ENCODE assay signal across 14 cellular contexts in genomic region chr1:176752505-176752904, GRCh38.
DNase-seq lines count a peak whose midpoint lies in the region; ATAC-seq and TF ChIP-seq lines count a peak whose summit lies in the region.
"Had no signal": no experiment of that assay in that cellular context is flagged by ENCODE, and none has a peak within 500 bp of the region (broad histone marks: within the 10 kb centered on the region; RNA-seq: fewer than 3 reads in every experiment).

No MANE protein-coding gene starts in this region.

- H3K4me3 Mint-ChIP-seq in progenitor cell of endocrine pancreas (ENCODE audit: low read depth), result no peak overlapping the region
- H3K4me3 Mint-ChIP-seq: CD4-positive, alpha-beta memory T cell; HFFc6 had no signal

- no peaks in the 10 kb centered on the region for H3K36me3 Mint-ChIP-seq in progenitor cell of endocrine pancreas (ENCODE audit: insufficient read depth)
- H3K36me3 Mint-ChIP-seq: CD4-positive, alpha-beta memory T cell had no signal

- in situ Hi-C loops in Caki2 (cut with HindIII; ENCODE audit: low pct_unique_long_range_greater_than_20kb, low sequenced_read_pairs) (no loop called here), Panc1 (cut with HindIII; ENCODE audit: low pct_unique_long_range_greater_than_20kb, low sequenced_read_pairs) (no loop called here)

- no peak; the same call in 1 of the 2 replicates for ATAC-seq in Panc1
- ATAC-seq: A549 had no signal

- H3K27me3 ChIP-seq in Panc1 (ENCODE audit: control insufficient read depth, insufficient read depth, low read length), result no peaks in the 10 kb centered on the region
- H3K27me3 ChIP-seq: BE2C had no signal

- no peak overlapping the region for H3K27ac Mint-ChIP-seq in progenitor cell of endocrine pancreas
- H3K27ac Mint-ChIP-seq: CD4-positive, alpha-beta memory T cell; HFFc6 had no signal

- no peaks in the 10 kb centered on the region for H3K9me3 ChIP-seq in Panc1 (ENCODE audit: control insufficient read depth, insufficient read depth, low read depth, low read length)
- H3K9me3 ChIP-seq: A549, BE2C had no signal

- peaks cover 4% of the 10 kb centered on the region for H3K9me3 Mint-ChIP-seq in progenitor cell of endocrine pancreas (ENCODE audit: low read depth)

- no peak overlapping the region for H3K4me3 ChIP-seq in Panc1 (ENCODE audit: low read depth in 2 of 2, low read length in 2 of 2)
- H3K4me3 ChIP-seq: A549 had no signal

- H3K4me1 Mint-ChIP-seq in progenitor cell of endocrine pancreas (ENCODE audit: low read depth), result no peaks in the 10 kb centered on the region
- H3K4me1 Mint-ChIP-seq: CD4-positive, alpha-beta memory T cell had no signal

- intact Hi-C loops in Panc1 (cut with micrococcal nuclease; ENCODE audit: unreplicated experiment), result no loop called here

- BruUV-seq in Panc1 (replicated peaks; lab: Mats Ljungman, UMichigan), result no TSS peak

- no peaks in the 10 kb centered on the region for H3K36me3 ChIP-seq in Panc1 (ENCODE audit: control insufficient read depth, insufficient read depth, low read length)
- H3K36me3 ChIP-seq: BE2C had no signal

- no peak for TF ChIP-seq CTCF in Panc1 (IDR thresholded peaks at IDR 0.05)
- TF ChIP-seq CTCF in progenitor cell of endocrine pancreas (IDR thresholded peaks at IDR 0.05; ENCODE audit: unreplicated experiment), result no peak

- no peak overlapping the region for H3K27ac ChIP-seq in Panc1 (ENCODE audit: low read length)
- H3K27ac ChIP-seq: A549, C4-2B had no signal

- CTCF ChIA-PET in Panc1 (lab: Charles Lee), result no interaction called here

- H3K27me3 Mint-ChIP-seq in progenitor cell of endocrine pancreas, result no peaks in the 10 kb centered on the region
- H3K27me3 Mint-ChIP-seq: CD4-positive, alpha-beta memory T cell had no signal

- H3K4me1 ChIP-seq in Panc1 (ENCODE audit: control insufficient read depth, insufficient read depth, low read length), result no peaks in the 10 kb centered on the region
- H3K4me1 ChIP-seq: A549 had no signal

- peak; percentile 11 for DNase-seq in Caki2 (ENCODE audit: low read depth)
- peak; percentile 2 for DNase-seq in ELR (ENCODE audit: low read depth)
- peak; percentile 20 for DNase-seq in Panc1 (ENCODE audit: low read depth, low spot score)
- peak; percentile 10 for DNase-seq in renal cortical epithelial cell (ENCODE audit: low read depth)
- no peak for DNase-seq in NCI-H2029 treated with DMSO at 0.1 percent for 48 hours (lab: John Stamatoyannopoulos, UW)
- no peak for DNase-seq in progenitor cell of endocrine pancreas (ENCODE audit: low spot score, unreplicated experiment)
- no peak for DNase-seq in stimulated activated CD4-positive, alpha-beta T cell treated with anti-CD3 and anti-CD28 coated beads, Interleukin-4, amount 100 ng/mL, for 4 hours
- DNase-seq: BE2C; CD4-positive, alpha-beta memory T cell; DMS153; HCEC 1CT; HFFc6 had no signal

- POLR2A ChIA-PET in Panc1 (lab: Charles Lee), result no interaction called here

Comparison
In these comparisons a context has a peak if more than half of its experiments do, and no peak if none do; other contexts are left out.
1. DNase-seq: peak in Caki2 (single experiment), ELR (single experiment), Panc1 (single experiment) and renal cortical epithelial cell (single experiment); none in NCI-H2029 treated with DMSO at 0.1 percent for 48 hours (single experiment), progenitor cell of endocrine pancreas (single experiment) and stimulated activated CD4-positive, alpha-beta T cell treated with anti-CD3 and anti-CD28 coated beads, Interleukin-4, amount 100 ng/mL, for 4 hours (0 of 2).